9 cellular contexts compared by ENCODE assay signal in genomic region chr11:27444801-27445215, GRCh38. TPM values are rescaled to one million over a fixed set of nuclear protein-coding genes. Genes with fewer than 3 reads are reported as not detected.
A peak's percentile ranks its signal among the peaks of the same experiment; 100 is the strongest.
DNase-seq lines count a peak whose midpoint lies in the region; ATAC-seq lines count a peak whose summit lies in the region.
"Had no signal": no experiment of that assay in that cellular context is flagged by ENCODE, and none has a peak within 500 bp of the region (broad histone marks: within the 10 kb centered on the region; RNA-seq: fewer than 3 reads in every experiment).

No MANE protein-coding gene starts in this region.

- peaks cover 18% of the 10 kb centered on the region for H3K27me3 Mint-ChIP-seq in stimulated activated naive CD8-positive, alpha-beta T cell treated with anti-CD3 and anti-CD28 coated beads, Interleukin-15, amount 100 ng/mL, for 72 hours

- no peak for ATAC-seq in stimulated activated naive CD8-positive, alpha-beta T cell treated with anti-CD3 and anti-CD28 coated beads, Interleukin-15, amount 100 ng/mL, for 72 hours
- ATAC-seq in GM18870 (IDR thresholded peaks at IDR 0.05; ENCODE audit: unreplicated experiment) = no peak
- ATAC-seq: Panc1 had no signal

- no peak overlapping the region for H3K4me3 Mint-ChIP-seq in stimulated activated naive CD8-positive, alpha-beta T cell treated with anti-CD3 and anti-CD28 coated beads, Interleukin-15, amount 100 ng/mL, for 72 hours

- H3K4me1 Mint-ChIP-seq in stimulated activated naive CD8-positive, alpha-beta T cell treated with anti-CD3 and anti-CD28 coated beads, Interleukin-15, amount 100 ng/mL, for 72 hours = no peaks in the 10 kb centered on the region

- DNase-seq in NCI-H1092 (lab: John Stamatoyannopoulos, UW) (peak; percentile 46), NCI-H69 (lab: John Stamatoyannopoulos, UW) (peak; percentile 99), iPS DF 19.7 (ENCODE audit: low read depth, low spot score) (peak; percentile 98), renal cortical epithelial cell (ENCODE audit: low read depth) (peak; percentile 54), superior temporal gyrus (ENCODE audit: extremely low spot score) (no peak)
- no peak for DNase-seq in stimulated activated naive CD8-positive, alpha-beta T cell treated with anti-CD3 and anti-CD28 coated beads, Interleukin-15, amount 100 ng/mL, for 72 hours
- DNase-seq: heart right ventricle had no signal

- H3K9me3 Mint-ChIP-seq in stimulated activated naive CD8-positive, alpha-beta T cell treated with anti-CD3 and anti-CD28 coated beads, Interleukin-15, amount 100 ng/mL, for 72 hours = no peaks in the 10 kb centered on the region

- no peak overlapping the region for H3K27ac Mint-ChIP-seq in stimulated activated naive CD8-positive, alpha-beta T cell treated with anti-CD3 and anti-CD28 coated beads, Interleukin-15, amount 100 ng/mL, for 72 hours

RNA-seq across cellular contexts. Expression of gene LGR4, which starts 27.8 kb away (rescaled TPM):
- total RNA-seq in renal cortical epithelial cell = 86.7 and 151 TPM in 2 replicates

Comparison
In these comparisons a context has a peak if more than half of its experiments do, and no peak if none do; other contexts are left out.
1. DNase-seq: peak in NCI-H1092 (single experiment), NCI-H69 (single experiment), iPS DF 19.7 (single experiment) and renal cortical epithelial cell (single experiment); none in superior temporal gyrus (single experiment) and stimulated activated naive CD8-positive, alpha-beta T cell treated with anti-CD3 and anti-CD28 coated beads, Interleukin-15, amount 100 ng/mL, for 72 hours (0 of 2).